ENCODE assay signal across 8 cellular contexts in the genomic region with DNA sequence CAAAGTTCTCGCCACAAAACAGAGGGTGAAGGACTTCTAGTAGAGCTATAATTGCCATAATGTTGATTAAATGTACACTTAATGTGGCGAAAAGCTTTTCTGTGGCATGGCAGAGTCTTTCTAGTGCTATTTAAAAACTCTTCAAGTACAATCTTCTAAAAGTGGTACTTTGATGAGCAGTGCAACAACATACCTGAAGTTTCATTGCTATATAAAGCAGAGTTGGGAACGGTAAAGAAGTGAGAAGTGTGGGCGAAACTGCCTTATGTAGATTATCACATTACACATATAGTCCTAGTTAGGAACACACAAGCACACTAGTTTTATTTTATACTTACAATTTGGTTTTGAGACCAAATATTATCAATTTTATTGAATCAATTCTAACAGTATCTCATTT. TPM values are rescaled to one million over a fixed set of nuclear protein-coding genes. Genes with fewer than 3 reads are reported as not detected.
"Had no signal": no experiment of that assay in that cellular context is flagged by ENCODE, and none has a peak within 500 bp of the region (broad histone marks: within the 10 kb centered on the region; RNA-seq: fewer than 3 reads in every experiment).

No MANE protein-coding gene starts in this region.

- H3K9me3 ChIP-seq: HAP-1 had no signal

- H3K36me3 ChIP-seq: HAP-1 had no signal

- H2AFZ ChIP-seq: GM23248 had no signal

- H3K36me3 Mint-ChIP-seq: IgD-negative memory B cell had no signal

- H3K9ac ChIP-seq: GM23248 had no signal

- H3K27ac ChIP-seq: GM23248, HL-60 had no signal

- H3K4me1 ChIP-seq: HAP-1 had no signal

- H3K27ac Mint-ChIP-seq: HFFc6, IgD-negative memory B cell had no signal

- H3K4me3 Mint-ChIP-seq: HFFc6, IgD-negative memory B cell had no signal

- H3K27me3 Mint-ChIP-seq: IgD-negative memory B cell had no signal

- H3K9me3 Mint-ChIP-seq: HFFc6 had no signal

- H3K4me3 ChIP-seq: GM23248, HAP-1 had no signal

- H3K4me1 Mint-ChIP-seq: IgD-negative memory B cell had no signal

- DNase-seq: GM23248, GOT3, H7, HFFc6 had no signal

- FAIRE-seq: HepG2 had no signal

RNA-seq across cellular contexts. Expression of gene FIGN, which starts 49.5 kb away (rescaled TPM):
- polyA plus RNA-seq: IgD-negative memory B cell had no signal
